13 cellular contexts compared by ENCODE assay signal in genomic region chr21:22120616-22121266, GRCh38.
DNase-seq lines count a peak whose midpoint lies in the region; ATAC-seq, FAIRE-seq and TF ChIP-seq lines count a peak whose summit lies in the region.
"Had no signal": no experiment of that assay in that cellular context is flagged by ENCODE, and none has a peak within 500 bp of the region (broad histone marks: within the 10 kb centered on the region; RNA-seq: fewer than 3 reads in every experiment).

No MANE protein-coding gene starts in this region.

- TF ChIP-seq RAD21 in SK-N-SH (IDR thresholded peaks at IDR 0.05; ENCODE audit: low read length) = peak; percentile 13; the same call in 1 of the 2 replicates

- no peaks in the 10 kb centered on the region for H3K4me1 ChIP-seq in SK-N-SH (ENCODE audit: control insufficient read depth in 1 of 2, insufficient read depth in 2 of 2, low read depth in 1 of 2, low read length in 1 of 2)

- CTCF ChIA-PET in SK-N-SH (lab: Yijun Ruan, JAX) = interaction anchor here (1.3 kb wide), 1 partner anchor 738 kb away, joined by 3 read pairs; no protein-coding TSS in a partner anchor

- POLR2A ChIA-PET in SK-N-SH (lab: Yijun Ruan, JAX) = no interaction called here

- no peak overlapping the region for H3K9ac ChIP-seq in SK-N-SH

- no peak overlapping the region for H3K4me3 ChIP-seq in SK-N-SH (ENCODE audit: low read depth in 2 of 2, low read length in 1 of 2)
- H3K4me3 ChIP-seq: ovary had no signal

- no peaks in the 10 kb centered on the region for H3F3A ChIP-seq in SK-N-SH (replicated peaks; ENCODE audit: insufficient read depth)

- DNase-seq in SK-N-SH (no peak), NCI-H82 treated with DMSO at 0.1 percent for 48 hours (lab: John Stamatoyannopoulos, UW; ENCODE audit: unreplicated experiment) (peak; percentile 18), endothelial cell (ENCODE audit: low spot score) (no peak), type B pancreatic cell (ENCODE audit: extremely low spot score, unreplicated experiment) (no peak), NCI-H446 treated with DMSO at 0.1 percent for 48 hours (lab: John Stamatoyannopoulos, UW) (no peak), frontal cortex (ENCODE audit: low spot score in 2 of 2) (no peak)
- DNase-seq in stimulated activated CD8-positive, alpha-beta memory T cell treated with anti-CD3 and anti-CD28 coated beads, Interleukin-4, amount 100 ng/mL, for 48 hours = no peak
- DNase-seq: activated naive CD8-positive, alpha-beta T cell treated with anti-CD3 and anti-CD28 coated beads, Interleukin-2, amount 10 ng/mL, durations not matched to agents 7 days and 5 days; NCI-H226; ovary; stimulated activated CD4-positive, alpha-beta T cell treated with anti-CD3 and anti-CD28 coated beads, Interleukin-4, amount 100 ng/mL, for 4 hours had no signal

- no peak for ATAC-seq in SK-N-SH treated with all-trans-retinoic acid at 6 μM for 48 hours

- H3K27me3 Mint-ChIP-seq in endothelial cell (ENCODE audit: unreplicated experiment) = no peaks in the 10 kb centered on the region
- no peaks in the 10 kb centered on the region for H3K27me3 Mint-ChIP-seq in type B pancreatic cell
- H3K27me3 Mint-ChIP-seq: activated naive CD8-positive, alpha-beta T cell treated with anti-CD3 and anti-CD28 coated beads, Interleukin-2, amount 10 ng/mL, durations not matched to agents 7 days and 5 days had no signal

- H3K36me3 ChIP-seq in SK-N-SH (replicated peaks in 1 of 2; ENCODE audit: control insufficient read depth in 1 of 2, insufficient read depth in 2 of 2, low read length in 1 of 2) = no peaks in the 10 kb centered on the region
- H3K36me3 ChIP-seq: ovary had no signal

- H4K20me1 ChIP-seq in SK-N-SH (ENCODE audit: insufficient read depth) = no peaks in the 10 kb centered on the region

- H3K27ac ChIP-seq in SK-N-SH (ENCODE audit: low read depth in 2 of 2, low read length in 1 of 2) = no peak overlapping the region
- H3K27ac ChIP-seq: ovary had no signal

- H2AFZ ChIP-seq in SK-N-SH (ENCODE audit: low read depth) = no peak overlapping the region

- H3K27me3 ChIP-seq in SK-N-SH (ENCODE audit: insufficient read depth) = no peaks in the 10 kb centered on the region

- H3K4me2 ChIP-seq in SK-N-SH = no peak overlapping the region

- H3K9me3 ChIP-seq in SK-N-SH = no peaks in the 10 kb centered on the region
- H3K9me3 ChIP-seq: ovary had no signal

- H3K4me3 Mint-ChIP-seq in endothelial cell (ENCODE audit: unreplicated experiment) = no peak overlapping the region
- no peak overlapping the region for H3K4me3 Mint-ChIP-seq in type B pancreatic cell
- H3K4me3 Mint-ChIP-seq: activated naive CD8-positive, alpha-beta T cell treated with anti-CD3 and anti-CD28 coated beads, Interleukin-2, amount 10 ng/mL, durations not matched to agents 7 days and 5 days had no signal

- H3K9me3 Mint-ChIP-seq in endothelial cell (ENCODE audit: unreplicated experiment) = no peaks in the 10 kb centered on the region
- H3K9me3 Mint-ChIP-seq in type B pancreatic cell = no peaks in the 10 kb centered on the region
- H3K9me3 Mint-ChIP-seq: activated naive CD8-positive, alpha-beta T cell treated with anti-CD3 and anti-CD28 coated beads, Interleukin-2, amount 10 ng/mL, durations not matched to agents 7 days and 5 days had no signal

- no peaks in the 10 kb centered on the region for H3K9me2 ChIP-seq in SK-N-SH

- H3K27ac Mint-ChIP-seq in endothelial cell (ENCODE audit: unreplicated experiment) (no peak overlapping the region), type B pancreatic cell (no peak overlapping the region)
- H3K27ac Mint-ChIP-seq: activated naive CD8-positive, alpha-beta T cell treated with anti-CD3 and anti-CD28 coated beads, Interleukin-2, amount 10 ng/mL, durations not matched to agents 7 days and 5 days had no signal

- H3K4me1 Mint-ChIP-seq in endothelial cell (ENCODE audit: unreplicated experiment) = no peaks in the 10 kb centered on the region
- no peaks in the 10 kb centered on the region for H3K4me1 Mint-ChIP-seq in type B pancreatic cell (ENCODE audit: unreplicated experiment)
- H3K4me1 Mint-ChIP-seq: activated naive CD8-positive, alpha-beta T cell treated with anti-CD3 and anti-CD28 coated beads, Interleukin-2, amount 10 ng/mL, durations not matched to agents 7 days and 5 days had no signal

- no peak for TF ChIP-seq EP300 in SK-N-SH (IDR thresholded peaks at IDR 0.05; ENCODE audit: borderline replicate concordance in 1 of 2, low read depth in 1 of 2, low read length in 1 of 2)

- H3K36me3 Mint-ChIP-seq in endothelial cell (ENCODE audit: low read depth, unreplicated experiment) = peaks cover 4% of the 10 kb centered on the region
- H3K36me3 Mint-ChIP-seq in type B pancreatic cell = no peaks in the 10 kb centered on the region
- H3K36me3 Mint-ChIP-seq: activated naive CD8-positive, alpha-beta T cell treated with anti-CD3 and anti-CD28 coated beads, Interleukin-2, amount 10 ng/mL, durations not matched to agents 7 days and 5 days had no signal

- whole genome bisulfite sequencing in SK-N-SH (ENCODE audit: low lambda C conversion rate) = 67% methylated on average over 10 of the region's 14 CpGs

- TF ChIP-seq CTCF in SK-N-SH (IDR thresholded peaks at IDR 0.05) (peak; percentile 51), endothelial cell (IDR thresholded peaks at IDR 0.05; ENCODE audit: unreplicated experiment) (peak; percentile 46), type B pancreatic cell (conservative IDR thresholded peaks at IDR 0.05) (peak; percentile 68)

- H3K79me2 ChIP-seq in SK-N-SH (ENCODE audit: insufficient read depth) = no peaks in the 10 kb centered on the region

- no peak for FAIRE-seq in frontal cortex (lab: Jason Lieb, UNC)
- FAIRE-seq: islet of Langerhans had no signal

TF ChIP-seq in SK-N-SH, 30 proteins besides CTCF, POLR2A, EP300 and RAD21 (continues in another document):
- TF ChIP-seq MXI1 (IDR thresholded peaks at IDR 0.05; ENCODE audit: low read depth, low read length) (no peak), REST (IDR thresholded peaks at IDR 0.05; ENCODE audit: low read depth, low read length) (no peak), GABPA (IDR thresholded peaks at IDR 0.05; ENCODE audit: low read depth) (no peak)

TF ChIP-seq in SK-N-SH treated with all-trans-retinoic acid at 6 μM for 48 hours, 23 proteins besides CTCF, POLR2A, EP300 and RAD21 (continues in another document):
- TF ChIP-seq ZFP30 (CRISPR knock-in tag; IDR thresholded peaks at IDR 0.05) (no peak), CREB5 (CRISPR knock-in tag; IDR thresholded peaks at IDR 0.05; ENCODE audit: low read depth) (no peak), GLIS3 (CRISPR knock-in tag; IDR thresholded peaks at IDR 0.05) (no peak), BACH2 (CRISPR knock-in tag; IDR thresholded peaks at IDR 0.05; ENCODE audit: borderline replicate concordance) (no peak), ZNF565 (CRISPR knock-in tag; conservative IDR thresholded peaks at IDR 0.05; ENCODE audit: low read depth) (no peak), PATZ1 (CRISPR knock-in tag; IDR thresholded peaks at IDR 0.05; ENCODE audit: borderline replicate concordance) (no peak), RARB (CRISPR knock-in tag; IDR thresholded peaks at IDR 0.05) (no peak), ZC3H10 (CRISPR knock-in tag; IDR thresholded peaks at IDR 0.05) (no peak), ZFP3 (CRISPR knock-in tag; IDR thresholded peaks at IDR 0.05) (no peak), CSDC2 (CRISPR knock-in tag; IDR thresholded peaks at IDR 0.05) (no peak), ISL1 (CRISPR knock-in tag; IDR thresholded peaks at IDR 0.05) (no peak), CSRNP3 (CRISPR knock-in tag; IDR thresholded peaks at IDR 0.05) (no peak)
